In genomic region chr2:45043171-45043570, GRCh38 we compare ENCODE assay signal across 26 cellular contexts. TPM values are rescaled to one million over a fixed set of nuclear protein-coding genes. Genes with fewer than 3 reads are reported as not detected.
"Had no signal": no experiment of that assay in that cellular context is flagged by ENCODE, and none has a peak within 500 bp of the region (broad histone marks: within the 10 kb centered on the region; RNA-seq: fewer than 3 reads in every experiment).

No MANE protein-coding gene starts in this region.

- H3K36me3 Mint-ChIP-seq: activated naive CD8-positive, alpha-beta T cell treated with anti-CD3 and anti-CD28 coated beads, Interleukin-2, amount 10 ng/mL, durations not matched to agents 7 days and 5 days; naive B cell; neural progenitor cell; stimulated activated naive B cell treated with anti-CD40 and anti-IgM and Interleukin-4, amounts not matched to agents 10 μg/mL and 1 μg/mL and 100 μg/mL, for 72 hours had no signal

- H3K4me1 ChIP-seq: gastroesophageal sphincter, lower lobe of right lung, upper lobe of right lung had no signal

- ATAC-seq: gastroesophageal sphincter; left lobe of liver; lower lobe of right lung; stimulated activated naive B cell treated with anti-CD40 and anti-IgM and Interleukin-4, amounts not matched to agents 10 μg/mL and 1 μg/mL and 100 μg/mL, for 72 hours; T-helper 17 cell; upper lobe of right lung had no signal

- H3K36me3 ChIP-seq: gastroesophageal sphincter, lower lobe of right lung, neural progenitor cell, sigmoid colon, thoracic aorta, upper lobe of right lung had no signal

- H3K27me3 ChIP-seq: neural progenitor cell, upper lobe of right lung had no signal

- H3K27ac ChIP-seq: epithelial cell of prostate, gastroesophageal sphincter, lower lobe of right lung, neural progenitor cell, sigmoid colon, thoracic aorta, upper lobe of right lung had no signal

- H3K4me3 Mint-ChIP-seq: activated naive CD4-positive, alpha-beta T cell treated with anti-CD3 and anti-CD28 coated beads for 36 hours; activated naive CD8-positive, alpha-beta T cell treated with anti-CD3 and anti-CD28 coated beads, Interleukin-2, amount 10 ng/mL, durations not matched to agents 7 days and 5 days; naive B cell; neural progenitor cell; stimulated activated naive B cell treated with anti-CD40 and anti-IgM and Interleukin-4, amounts not matched to agents 10 μg/mL and 1 μg/mL and 100 μg/mL, for 72 hours; T-helper 17 cell had no signal

- H3K9ac ChIP-seq: neural progenitor cell had no signal

- H3K9me3 Mint-ChIP-seq: activated naive CD4-positive, alpha-beta T cell treated with anti-CD3 and anti-CD28 coated beads for 36 hours; activated naive CD8-positive, alpha-beta T cell treated with anti-CD3 and anti-CD28 coated beads, Interleukin-2, amount 10 ng/mL, durations not matched to agents 7 days and 5 days; naive B cell; neural progenitor cell; stimulated activated naive B cell treated with anti-CD40 and anti-IgM and Interleukin-4, amounts not matched to agents 10 μg/mL and 1 μg/mL and 100 μg/mL, for 72 hours had no signal

- DNase-seq: activated CD4-positive, alpha-beta T cell treated with anti-CD3 and anti-CD28 coated beads for 4 hours; activated CD4-positive, alpha-beta T cell treated with anti-CD3 and anti-CD28 coated beads, Interleukin-2, amount 50 U/mL, for 48 hours; activated CD4-positive, CD25-positive, alpha-beta regulatory T cell; activated naive CD4-positive, alpha-beta T cell treated with anti-CD3 and anti-CD28 coated beads for 36 hours; activated naive CD8-positive, alpha-beta T cell treated with anti-CD3 and anti-CD28 coated beads, Interleukin-2, amount 10 ng/mL, durations not matched to agents 7 days and 5 days; activated T-cell treated with anti-CD3 and anti-CD28 coated beads, Interleukin-2, amount 50 U/mL, for 48 hours; amygdala; cortex of kidney; head of caudate nucleus; lower lobe of right lung; mesendoderm; naive B cell; retina; sigmoid colon; stimulated activated CD4-positive, alpha-beta T cell treated with anti-CD3 and anti-CD28 coated beads, Interleukin-2, amount 100 ng/mL, for 48 hours; stimulated activated CD8-positive, alpha-beta memory T cell treated with anti-CD3 and anti-CD28 coated beads, Interleukin-4, amount 100 ng/mL, for 48 hours; stimulated activated naive B cell treated with anti-CD40 and anti-IgM and Interleukin-4, amounts not matched to agents 10 μg/mL and 1 μg/mL and 100 μg/mL, for 72 hours; T-helper 17 cell; upper lobe of right lung had no signal

- H3K27ac Mint-ChIP-seq: activated naive CD4-positive, alpha-beta T cell treated with anti-CD3 and anti-CD28 coated beads for 36 hours; activated naive CD8-positive, alpha-beta T cell treated with anti-CD3 and anti-CD28 coated beads, Interleukin-2, amount 10 ng/mL, durations not matched to agents 7 days and 5 days; neural progenitor cell; stimulated activated naive B cell treated with anti-CD40 and anti-IgM and Interleukin-4, amounts not matched to agents 10 μg/mL and 1 μg/mL and 100 μg/mL, for 72 hours; T-helper 17 cell had no signal

- H3K4me3 ChIP-seq: gastroesophageal sphincter, lower lobe of right lung, neural progenitor cell, sigmoid colon, thoracic aorta, upper lobe of right lung had no signal

- H3K4me1 Mint-ChIP-seq: activated naive CD8-positive, alpha-beta T cell treated with anti-CD3 and anti-CD28 coated beads, Interleukin-2, amount 10 ng/mL, durations not matched to agents 7 days and 5 days; naive B cell; stimulated activated naive B cell treated with anti-CD40 and anti-IgM and Interleukin-4, amounts not matched to agents 10 μg/mL and 1 μg/mL and 100 μg/mL, for 72 hours; T-helper 17 cell had no signal

- H3K9me3 ChIP-seq: gastroesophageal sphincter, lower lobe of right lung, sigmoid colon, thoracic aorta, upper lobe of right lung had no signal

RNA-seq across cellular contexts. Expression of gene SIX2, which starts 33.9 kb away (rescaled TPM):
- total RNA-seq: activated naive CD4-positive, alpha-beta T cell treated with anti-CD3 and anti-CD28 coated beads for 36 hours; activated naive CD8-positive, alpha-beta T cell treated with anti-CD3 and anti-CD28 coated beads, Interleukin-2, amount 10 ng/mL, durations not matched to agents 7 days and 5 days; left lobe of liver; mucosa of gallbladder; T-helper 17 cell; upper lobe of right lung had no signal
- polyA plus RNA-seq: keratinocyte had no signal
